In genomic region chr6:38638941-38639497, GRCh38 we compare ENCODE assay signal across 8 cellular contexts. TPM values are rescaled to one million over a fixed set of nuclear protein-coding genes. Genes with fewer than 3 reads are reported as not detected.
A peak's percentile ranks its signal among the peaks of the same experiment; 100 is the strongest.
DNase-seq lines count a peak whose midpoint lies in the region; ATAC-seq and TF ChIP-seq lines count a peak whose summit lies in the region.

No MANE protein-coding gene starts in this region.

- intact Hi-C loops in left ventricle myocardium superior (cut with micrococcal nuclease), result no loop called here

- DNase-seq in AG08395 (ENCODE audit: low spot score) (peak; percentile 49), left ventricle myocardium superior (no peak), retinal pigment epithelial cell (ENCODE audit: low read depth) (no peak), OCI-M2 (lab: John Stamatoyannopoulos, UW; ENCODE audit: unreplicated experiment) (no peak)
- peak; percentile 19 for DNase-seq in activated naive CD8-positive, alpha-beta T cell treated with anti-CD3 and anti-CD28 coated beads, Interleukin-2, amount 50 U/mL, for 16 hours (ENCODE audit: low read depth, low spot score)

- ATAC-seq in GM19328 (IDR thresholded peaks at IDR 0.05; ENCODE audit: unreplicated experiment) (peak; percentile 32), HG03457 (IDR thresholded peaks at IDR 0.05; ENCODE audit: unreplicated experiment) (peak; percentile 33), SK-N-SH treated with all-trans-retinoic acid at 6 μM for 48 hours (peak; percentile 73), left ventricle myocardium superior (peak; percentile 67)

- peak overlapping the region; percentile 93 for H3K4me3 ChIP-seq in retinal pigment epithelial cell (ENCODE audit: low read length)

- TF ChIP-seq CTCF in retinal pigment epithelial cell (conservative IDR thresholded peaks at IDR 0.05; ENCODE audit: low read depth, low read length), result no peak

TF ChIP-seq in SK-N-SH treated with all-trans-retinoic acid at 6 μM for 48 hours, 23 proteins besides CTCF, POLR2A, EP300 and RAD21:
- TF ChIP-seq OSR1 (CRISPR knock-in tag; IDR thresholded peaks at IDR 0.05) (no peak), CSDC2 (CRISPR knock-in tag; IDR thresholded peaks at IDR 0.05) (no peak), GLIS3 (CRISPR knock-in tag; IDR thresholded peaks at IDR 0.05) (no peak), ZFP3 (CRISPR knock-in tag; IDR thresholded peaks at IDR 0.05) (no peak), PPARA (CRISPR knock-in tag; IDR thresholded peaks at IDR 0.05; ENCODE audit: borderline replicate concordance) (no peak), CSRNP3 (CRISPR knock-in tag; IDR thresholded peaks at IDR 0.05) (no peak), TOX (CRISPR knock-in tag; IDR thresholded peaks at IDR 0.05; ENCODE audit: borderline replicate concordance) (no peak), TSHZ2 (CRISPR knock-in tag; IDR thresholded peaks at IDR 0.05) (no peak), CREB5 (CRISPR knock-in tag; IDR thresholded peaks at IDR 0.05; ENCODE audit: low read depth) (no peak), ZNF565 (CRISPR knock-in tag; conservative IDR thresholded peaks at IDR 0.05; ENCODE audit: low read depth) (no peak), POU6F1 (CRISPR knock-in tag; IDR thresholded peaks at IDR 0.05; ENCODE audit: borderline replicate concordance, low read depth) (no peak), ZNF70 (CRISPR knock-in tag; IDR thresholded peaks at IDR 0.05) (no peak), RARB (CRISPR knock-in tag; IDR thresholded peaks at IDR 0.05) (no peak), PATZ1 (CRISPR knock-in tag; IDR thresholded peaks at IDR 0.05; ENCODE audit: borderline replicate concordance) (no peak; the same call in 1 of the 2 replicates), TCF4 (CRISPR knock-in tag; IDR thresholded peaks at IDR 0.05; ENCODE audit: borderline replicate concordance) (no peak), ZC3H10 (CRISPR knock-in tag; IDR thresholded peaks at IDR 0.05) (no peak)

RNA-seq across cellular contexts. Expression of gene BTBD9, which starts 0.7 kb away (rescaled TPM):
- 18.1 TPM for total RNA-seq in left ventricle myocardium superior

Comparison
In these comparisons a context has a peak if more than half of its experiments do, and no peak if none do; other contexts are left out.
1. DNase-seq: peak in AG08395 (single experiment) and activated naive CD8-positive, alpha-beta T cell treated with anti-CD3 and anti-CD28 coated beads, Interleukin-2, amount 50 U/mL, for 16 hours (single experiment); none in left ventricle myocardium superior (single experiment), retinal pigment epithelial cell (single experiment) and OCI-M2 (single experiment).
2. Peak in every context shown above with its lines, with median percentiles within 50 percentile points of each other: ATAC-seq.